13 cellular contexts compared by ENCODE assay signal in genomic region chr14:104867371-104868059, GRCh38. TPM values are rescaled to one million over a fixed set of nuclear protein-coding genes. Genes with fewer than 3 reads are reported as not detected.
DNase-seq lines count a peak whose midpoint lies in the region; ATAC-seq and TF ChIP-seq lines count a peak whose summit lies in the region.
"Had no signal": no experiment of that assay in that cellular context is flagged by ENCODE, and none has a peak within 500 bp of the region (broad histone marks: within the 10 kb centered on the region; RNA-seq: fewer than 3 reads in every experiment).

No MANE protein-coding gene starts in this region.

- peaks cover 8% of the 10 kb centered on the region for H3K27me3 ChIP-seq in CD8-positive, alpha-beta T cell (ENCODE audit: insufficient read depth, low read length)
- no peaks in the 10 kb centered on the region for H3K27me3 ChIP-seq in adipocyte (replicated peaks; ENCODE audit: control insufficient read depth, insufficient read depth, low read length)

- TF ChIP-seq CTCF in AG04449 (IDR thresholded peaks at IDR 0.05; ENCODE audit: insufficient read depth, low read length, missing control alignments), result no peak
- no peak for TF ChIP-seq CTCF in CD8-positive, alpha-beta T cell (IDR thresholded peaks at IDR 0.05)
- TF ChIP-seq CTCF in natural killer cell (IDR thresholded peaks at IDR 0.05), result no peak

- H3K27me3 Mint-ChIP-seq in CD8-positive, alpha-beta T cell (ENCODE audit: low read depth), result peaks cover 15% of the 10 kb centered on the region
- peaks cover 8 to 29% of the 10 kb centered on the region in 2 donors for H3K27me3 Mint-ChIP-seq in natural killer cell (ENCODE audit: low read depth in 2 of 2)

- peak overlapping the region; percentile 62 for H3K9ac ChIP-seq in adipocyte (ENCODE audit: low read length)

- CTCF ChIA-PET in AG04449 (lab: Yijun Ruan, JAX), result interaction anchor here (0.9 to 1.5 kb wide), 4 partner anchors 14 to 179 kb away, joined by 3 to 5 read pairs (median 3); no protein-coding TSS in a partner anchor
- CTCF ChIA-PET in CD8-positive, alpha-beta T cell (lab: Charles Lee), result no interaction called here

- H3K27ac ChIP-seq in CD8-positive, alpha-beta T cell (ENCODE audit: low read depth, low read length), result no peak overlapping the region
- H3K27ac ChIP-seq: thoracic aorta had no signal

- ATAC-seq in CD8-positive, alpha-beta T cell, result no peak
- ATAC-seq in natural killer cell (no peak), HG02798 (IDR thresholded peaks at IDR 0.05; ENCODE audit: poor library complexity, unreplicated experiment) (no peak), HG03095 (IDR thresholded peaks at IDR 0.05; ENCODE audit: unreplicated experiment) (no peak)

- no peaks in the 10 kb centered on the region for H3K9me3 Mint-ChIP-seq in CD8-positive, alpha-beta T cell
- H3K9me3 Mint-ChIP-seq in natural killer cell, result no peaks in the 10 kb centered on the region
- H3K9me3 Mint-ChIP-seq: activated T-cell treated with anti-CD3 and anti-CD28 coated beads, Interleukin-2, amount 50 U/mL, for 24 hours had no signal

- no peaks in the 10 kb centered on the region for H3K36me3 Mint-ChIP-seq in CD8-positive, alpha-beta T cell
- H3K36me3 Mint-ChIP-seq in natural killer cell, result no peaks in the 10 kb centered on the region

- peaks cover 16% of the 10 kb centered on the region for H3K4me1 ChIP-seq in CD8-positive, alpha-beta T cell (ENCODE audit: insufficient read depth, low read length)
- peaks cover 27% of the 10 kb centered on the region for H3K4me1 ChIP-seq in adipocyte (ENCODE audit: control insufficient read depth, insufficient read depth, low read length)

- no peaks in the 10 kb centered on the region for H3K36me3 ChIP-seq in CD8-positive, alpha-beta T cell (ENCODE audit: insufficient read depth, low read length)
- H3K36me3 ChIP-seq in adipocyte (ENCODE audit: control insufficient read depth, insufficient read depth, low read length, severe bottlenecking), result peaks cover 9% of the 10 kb centered on the region

- no peak overlapping the region for H3K27ac Mint-ChIP-seq in CD8-positive, alpha-beta T cell
- H3K27ac Mint-ChIP-seq in natural killer cell, result no peak overlapping the region
- H3K27ac Mint-ChIP-seq: activated T-cell treated with anti-CD3 and anti-CD28 coated beads, Interleukin-2, amount 50 U/mL, for 24 hours had no signal

- H3K4me3 Mint-ChIP-seq in CD8-positive, alpha-beta T cell, result peak overlapping the region; percentile 64
- H3K4me3 Mint-ChIP-seq in natural killer cell, result peak overlapping the region; percentile 78

- DNase-seq in AG04449 (ENCODE audit: low read depth, low spot score) (no peak), adipocyte (ENCODE audit: low read depth) (no peak), natural killer cell (no peak), NCI-H1436 (lab: John Stamatoyannopoulos, UW) (no peak), HUDEP-2 (lab: John Stamatoyannopoulos, UW; ENCODE audit: unreplicated experiment in 76 of 76) (no peak)
- no peak for DNase-seq in CD8-positive, alpha-beta T cell
- DNase-seq: activated T-cell treated with anti-CD3 and anti-CD28 coated beads, Interleukin-2, amount 50 U/mL, for 24 hours; caudate nucleus; NCI-H524 had no signal

- no peaks in the 10 kb centered on the region for H3K9me3 ChIP-seq in CD8-positive, alpha-beta T cell (ENCODE audit: low read length)
- H3K9me3 ChIP-seq in adipocyte (ENCODE audit: control insufficient read depth, low read length), result no peaks in the 10 kb centered on the region
- H3K9me3 ChIP-seq: thoracic aorta had no signal

- H3K4me3 ChIP-seq in AG04449 (ENCODE audit: low read depth, low read length), result 0 out of 2 replicates have a peak overlapping the region, but pooled peaks have one; percentile 15
- H3K4me3 ChIP-seq in CD8-positive, alpha-beta T cell (ENCODE audit: low read depth, low read length), result no peak overlapping the region
- peak overlapping the region; percentile 88 for H3K4me3 ChIP-seq in adipocyte (ENCODE audit: low read length)

- peaks cover 4% of the 10 kb centered on the region for H3K4me1 Mint-ChIP-seq in CD8-positive, alpha-beta T cell (ENCODE audit: low read depth)
- H3K4me1 Mint-ChIP-seq in natural killer cell, result peaks cover 5 to 6% of the 10 kb centered on the region in 2 donors

- POLR2A ChIA-PET in AG04449 (lab: Yijun Ruan, JAX), result no interaction called here
- POLR2A ChIA-PET in CD8-positive, alpha-beta T cell (lab: Charles Lee), result no interaction called here

- intact Hi-C loops in CD8-positive, alpha-beta T cell (cut with DNase I, micrococcal nuclease), result no loop called here
- intact Hi-C loops in natural killer cell (cut with micrococcal nuclease), result no loop called here

RNA-seq across cellular contexts. Expression of gene CEP170B, which starts 2.4 kb away (rescaled TPM):
- total RNA-seq in CD8-positive, alpha-beta T cell, result 1 to 10 TPM; 1.6 to 1.7 TPM
- total RNA-seq in natural killer cell, result under 1 TPM; 0.24 to 0.72 (median 0.30) TPM

RNA-seq across cellular contexts. Expression of gene PLD4, which starts 57.2 kb away (rescaled TPM):
- under 1 TPM; 0.31 to 0.43 TPM for total RNA-seq in CD8-positive, alpha-beta T cell
- 1 to 10 TPM; 1.7 to 7.2 (median 2.9) TPM for total RNA-seq in natural killer cell
- total RNA-seq: lung microvascular endothelial cell had no signal
